ENCODE assay signal across 8 cellular contexts in the genomic region with DNA sequence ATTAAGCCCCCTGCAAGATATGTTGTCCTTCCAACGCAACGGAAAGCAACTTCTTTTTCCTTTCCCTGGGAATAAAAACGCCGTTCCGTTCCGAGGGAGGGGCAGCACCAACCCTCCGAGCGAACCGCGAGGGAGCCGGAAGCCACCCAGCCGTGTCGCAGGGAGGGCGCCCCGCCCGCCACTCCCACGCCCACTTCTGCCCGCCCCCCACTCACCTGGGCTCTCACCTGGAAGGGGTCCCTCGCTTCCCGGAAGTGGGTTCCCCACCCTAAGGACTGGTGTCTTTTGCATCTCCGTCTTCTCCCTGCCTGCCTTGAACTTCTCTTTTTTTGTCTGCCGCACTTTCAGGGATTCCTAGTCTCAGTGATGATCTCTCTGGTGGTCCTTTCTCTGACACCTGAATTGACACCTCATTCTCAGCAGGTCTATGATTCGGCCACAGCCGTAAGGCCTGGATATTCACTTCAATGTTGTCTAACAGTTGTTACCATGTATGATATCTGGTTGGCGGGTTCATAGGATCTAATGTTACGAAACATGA. TPM values are rescaled to one million over a fixed set of nuclear protein-coding genes. Genes with fewer than 3 reads are reported as not detected.
A peak's percentile ranks its signal among the peaks of the same experiment; 100 is the strongest.
DNase-seq lines count a peak whose midpoint lies in the region; ATAC-seq and TF ChIP-seq lines count a peak whose summit lies in the region.

No MANE protein-coding gene starts in this region.

- peaks cover 8% of the 10 kb centered on the region for H3K4me1 Mint-ChIP-seq in activated CD4-positive, alpha-beta T cell treated with anti-CD3 and anti-CD28 coated beads, Interleukin-2, amount 10 ng/mL, durations not matched to agents 7 days and 5 days
- H3K4me1 Mint-ChIP-seq in endothelial cell (ENCODE audit: unreplicated experiment) (peaks cover 11% of the 10 kb centered on the region), nephron progenitor cell (peaks cover 35% of the 10 kb centered on the region)

- no peaks in the 10 kb centered on the region for H3K9me3 Mint-ChIP-seq in activated CD4-positive, alpha-beta T cell treated with anti-CD3 and anti-CD28 coated beads, Interleukin-2, amount 10 ng/mL, durations not matched to agents 7 days and 5 days
- no peaks in the 10 kb centered on the region for H3K9me3 Mint-ChIP-seq in endothelial cell (ENCODE audit: unreplicated experiment)
- peaks cover 4% of the 10 kb centered on the region for H3K9me3 Mint-ChIP-seq in nephron progenitor cell

- CTCF ChIA-PET in activated CD4-positive, alpha-beta T cell treated with anti-CD3 and anti-CD28 coated beads, Interleukin-2, amount 10 ng/mL, durations not matched to agents 7 days and 5 days (lab: Charles Lee) = no interaction called here

- TF ChIP-seq CTCF in AG10803 (conservative IDR thresholded peaks at IDR 0.05; ENCODE audit: low read length) = no peak
- no peak for TF ChIP-seq CTCF in LNCaP clone FGC (IDR thresholded peaks at IDR 0.05; ENCODE audit: control insufficient read depth, extremely low read depth, insufficient read depth)
- TF ChIP-seq CTCF in endothelial cell (IDR thresholded peaks at IDR 0.05; ENCODE audit: unreplicated experiment) = no peak
- TF ChIP-seq CTCF in nephron progenitor cell (IDR thresholded peaks at IDR 0.05) = no peak

- H3K27ac Mint-ChIP-seq in activated CD4-positive, alpha-beta T cell treated with anti-CD3 and anti-CD28 coated beads, Interleukin-2, amount 10 ng/mL, durations not matched to agents 7 days and 5 days = peak overlapping the region; percentile 89
- H3K27ac Mint-ChIP-seq in endothelial cell (ENCODE audit: unreplicated experiment) = peak overlapping the region; percentile 97
- peak overlapping the region; percentile 83 for H3K27ac Mint-ChIP-seq in nephron progenitor cell

- DNase-seq in AG10803 (ENCODE audit: low read depth) = no peak
- DNase-seq in LNCaP clone FGC (ENCODE audit: low read depth) = no peak
- DNase-seq in activated CD4-positive, alpha-beta T cell treated with anti-CD3 and anti-CD28 coated beads, Interleukin-2, amount 10 ng/mL, durations not matched to agents 7 days and 5 days = peak; percentile 50
- no peak for DNase-seq in endothelial cell (ENCODE audit: low spot score)
- DNase-seq in nephron progenitor cell = peak; percentile 54
- no peak for DNase-seq in kidney glomerular epithelial cell (lab: John Stamatoyannopoulos, UW)

- peak overlapping the region; percentile 79 for H3K27ac ChIP-seq in temporal lobe (ENCODE audit: low read depth, low read length)

- POLR2A ChIA-PET in activated CD4-positive, alpha-beta T cell treated with anti-CD3 and anti-CD28 coated beads, Interleukin-2, amount 10 ng/mL, durations not matched to agents 7 days and 5 days (lab: Charles Lee) = no interaction called here

- ATAC-seq in GM19452 (IDR thresholded peaks at IDR 0.05; ENCODE audit: unreplicated experiment) = peak; percentile 28

- H3K36me3 Mint-ChIP-seq in activated CD4-positive, alpha-beta T cell treated with anti-CD3 and anti-CD28 coated beads, Interleukin-2, amount 10 ng/mL, durations not matched to agents 7 days and 5 days (ENCODE audit: low read depth) = peaks cover 2% of the 10 kb centered on the region
- H3K36me3 Mint-ChIP-seq in endothelial cell (ENCODE audit: low read depth, unreplicated experiment) (peaks cover 9% of the 10 kb centered on the region), nephron progenitor cell (ENCODE audit: low read depth) (no peaks in the 10 kb centered on the region)

- peak overlapping the region; percentile 72 for H3K4me3 Mint-ChIP-seq in activated CD4-positive, alpha-beta T cell treated with anti-CD3 and anti-CD28 coated beads, Interleukin-2, amount 10 ng/mL, durations not matched to agents 7 days and 5 days
- H3K4me3 Mint-ChIP-seq in endothelial cell (ENCODE audit: unreplicated experiment) (peak overlapping the region; percentile 94), nephron progenitor cell (peak overlapping the region; percentile 90)

- H3K27me3 Mint-ChIP-seq in activated CD4-positive, alpha-beta T cell treated with anti-CD3 and anti-CD28 coated beads, Interleukin-2, amount 10 ng/mL, durations not matched to agents 7 days and 5 days = peaks cover 12% of the 10 kb centered on the region
- peaks cover 14% of the 10 kb centered on the region for H3K27me3 Mint-ChIP-seq in endothelial cell (ENCODE audit: unreplicated experiment)
- H3K27me3 Mint-ChIP-seq in nephron progenitor cell (ENCODE audit: low read depth, poor library complexity) = peaks cover 13% of the 10 kb centered on the region

- H3K4me3 ChIP-seq in AG10803 (ENCODE audit: low read length) (peak overlapping the region; percentile 75), LNCaP clone FGC (ENCODE audit: low read depth, low read length) (peak overlapping the region; percentile 66)

RNA-seq across cellular contexts. Expression of gene SLC47A1, which starts 25.3 kb away (rescaled TPM):
- total RNA-seq in activated CD4-positive, alpha-beta T cell treated with anti-CD3 and anti-CD28 coated beads, Interleukin-2, amount 10 ng/mL, durations not matched to agents 7 days and 5 days = not detected
- total RNA-seq in endothelial cell (ENCODE audit: unreplicated experiment) (6.8 TPM), temporal lobe (3.7 TPM)

Comparison
In these comparisons a context has a peak if more than half of its experiments do, and no peak if none do; other contexts are left out.
1. DNase-seq: peak in activated CD4-positive, alpha-beta T cell treated with anti-CD3 and anti-CD28 coated beads, Interleukin-2, amount 10 ng/mL, durations not matched to agents 7 days and 5 days (single experiment) and nephron progenitor cell (single experiment); none in AG10803 (single experiment), LNCaP clone FGC (single experiment), endothelial cell (single experiment) and kidney glomerular epithelial cell (single experiment).
2. Peak in every context shown above with its lines, with median percentiles within 50 percentile points of each other: H3K27ac Mint-ChIP-seq and H3K4me3 Mint-ChIP-seq.